Comparison of ENCODE assay signal across 8 cellular contexts in genomic region chr2:219571311-219572236, GRCh38. TPM values are rescaled to one million over a fixed set of nuclear protein-coding genes. Genes with fewer than 3 reads are reported as not detected.
DNase-seq lines count a peak whose midpoint lies in the region; ATAC-seq and TF ChIP-seq lines count a peak whose summit lies in the region.

TSS of gene OBSL1 (minus strand) at chr2:219571539. CDS start at chr2:219571232, 307 bp downstream.

- no peak within 1 kb of the TSS for H3K27ac Mint-ChIP-seq in activated CD4-positive, alpha-beta T cell treated with anti-CD3 and anti-CD28 coated beads, Interleukin-2, amount 10 ng/mL, durations not matched to agents 24 days and 14 days
- H3K27ac Mint-ChIP-seq in activated T-helper 1 cell treated with anti-CD3 and anti-CD28 coated beads, Interleukin-12 subunit alpha, Interleukin-12 subunit beta, Interleukin-2, Interleukin-4 antibody, amounts not matched to agents 30 ng/mL and 10 ng/mL and 1 ng/mL, durations not matched to agents 14 hours and 24 hours and 36 hours: no peak within 1 kb of the TSS

- WGBS in heart left ventricle, 4 donors: 5 to 14% (median 9%) methylated on average over 19 to 42 of the region's 42 CpGs

- no peaks in the 10 kb centered on the region for H3K4me1 Mint-ChIP-seq in activated CD4-positive, alpha-beta T cell treated with anti-CD3 and anti-CD28 coated beads, Interleukin-2, amount 10 ng/mL, durations not matched to agents 24 days and 14 days
- no peaks in the 10 kb centered on the region for H3K4me1 Mint-ChIP-seq in activated T-helper 1 cell treated with anti-CD3 and anti-CD28 coated beads, Interleukin-12 subunit alpha, Interleukin-12 subunit beta, Interleukin-2, Interleukin-4 antibody, amounts not matched to agents 30 ng/mL and 10 ng/mL and 1 ng/mL, durations not matched to agents 14 hours and 24 hours and 36 hours (ENCODE audit: low read depth)

- peak within 1 kb of the TSS; percentile 50 to 92 (median 68) for H3K4me3 ChIP-seq in heart left ventricle

- peaks cover 45% of the 10 kb centered on the region for H3K27me3 Mint-ChIP-seq in activated CD4-positive, alpha-beta T cell treated with anti-CD3 and anti-CD28 coated beads, Interleukin-2, amount 10 ng/mL, durations not matched to agents 24 days and 14 days
- peaks cover 38% of the 10 kb centered on the region for H3K27me3 Mint-ChIP-seq in activated T-helper 1 cell treated with anti-CD3 and anti-CD28 coated beads, Interleukin-12 subunit alpha, Interleukin-12 subunit beta, Interleukin-2, Interleukin-4 antibody, amounts not matched to agents 30 ng/mL and 10 ng/mL and 1 ng/mL, durations not matched to agents 14 hours and 24 hours and 36 hours (ENCODE audit: insufficient read depth)

- no peaks in the 10 kb centered on the region for H3K9me3 Mint-ChIP-seq in activated CD4-positive, alpha-beta T cell treated with anti-CD3 and anti-CD28 coated beads, Interleukin-2, amount 10 ng/mL, durations not matched to agents 24 days and 14 days
- H3K9me3 Mint-ChIP-seq in activated T-helper 1 cell treated with anti-CD3 and anti-CD28 coated beads, Interleukin-12 subunit alpha, Interleukin-12 subunit beta, Interleukin-2, Interleukin-4 antibody, amounts not matched to agents 30 ng/mL and 10 ng/mL and 1 ng/mL, durations not matched to agents 14 hours and 24 hours and 36 hours: no peaks in the 10 kb centered on the region

- ATAC-seq in heart left ventricle: peak; percentile 83 to 91 (median 84)
- ATAC-seq in omental fat pad (ENCODE audit: low FRiP score): peak; percentile 52

- peaks cover 0 to 30% (median 0%) of the 10 kb centered on the region in 9 donors for H3K27me3 ChIP-seq in heart left ventricle

- intact Hi-C loops in activated CD4-positive, alpha-beta T cell treated with anti-CD3 and anti-CD28 coated beads, Interleukin-2, amount 10 ng/mL, durations not matched to agents 24 days and 14 days (cut with micrococcal nuclease): no loop called here
- intact Hi-C loops in heart left ventricle (cut with DNase I): loop anchor here in 4 of 10 donors (1.0 to 5.0 kb wide), 5 partner anchors 25 to 61 kb away; partner anchors contain the start of genes STK11IP (in 2 of the 4) and SLC4A3 (in 1 of the 4)
- intact Hi-C loops in activated T-helper 1 cell treated with anti-CD3 and anti-CD28 coated beads, Interleukin-12 subunit alpha, Interleukin-12 subunit beta, Interleukin-2, Interleukin-4 antibody, amounts not matched to agents 30 ng/mL and 10 ng/mL and 1 ng/mL, durations not matched to agents 14 hours and 24 hours and 36 hours (cut with micrococcal nuclease): no loop called here

- peak within 1 kb of the TSS; percentile 71 to 96 (median 90) for H3K27ac ChIP-seq in heart left ventricle

- peak within 1 kb of the TSS; percentile 41 for H3K4me3 Mint-ChIP-seq in activated CD4-positive, alpha-beta T cell treated with anti-CD3 and anti-CD28 coated beads, Interleukin-2, amount 10 ng/mL, durations not matched to agents 24 days and 14 days
- no peak within 1 kb of the TSS for H3K4me3 Mint-ChIP-seq in activated T-helper 1 cell treated with anti-CD3 and anti-CD28 coated beads, Interleukin-12 subunit alpha, Interleukin-12 subunit beta, Interleukin-2, Interleukin-4 antibody, amounts not matched to agents 30 ng/mL and 10 ng/mL and 1 ng/mL, durations not matched to agents 14 hours and 24 hours and 36 hours

- peak in 1 of 2 donors; percentile 39 for TF ChIP-seq POLR2A in heart left ventricle (IDR thresholded peaks at IDR 0.05)

- peaks cover 0 to 24% (median 7%) of the 10 kb centered on the region in 9 donors for H3K36me3 ChIP-seq in heart left ventricle

- no peaks in the 10 kb centered on the region for H3K36me3 Mint-ChIP-seq in activated CD4-positive, alpha-beta T cell treated with anti-CD3 and anti-CD28 coated beads, Interleukin-2, amount 10 ng/mL, durations not matched to agents 24 days and 14 days (ENCODE audit: low read depth)
- no peaks in the 10 kb centered on the region for H3K36me3 Mint-ChIP-seq in activated T-helper 1 cell treated with anti-CD3 and anti-CD28 coated beads, Interleukin-12 subunit alpha, Interleukin-12 subunit beta, Interleukin-2, Interleukin-4 antibody, amounts not matched to agents 30 ng/mL and 10 ng/mL and 1 ng/mL, durations not matched to agents 14 hours and 24 hours and 36 hours (ENCODE audit: low read depth)

- TF ChIP-seq CTCF in heart left ventricle (IDR thresholded peaks at IDR 0.05) (peak in 1 of 12 donors; percentile 15), omental fat pad (IDR thresholded peaks at IDR 0.05) (no peak)

- no peaks in the 10 kb centered on the region for H3K9me3 ChIP-seq in heart left ventricle

- no peak for DNase-seq in activated CD4-positive, alpha-beta T cell treated with anti-CD3 and anti-CD28 coated beads, Interleukin-2, amount 10 ng/mL, durations not matched to agents 24 days and 14 days
- DNase-seq in activated CD4-positive, alpha-beta T cell treated with anti-CD3 and anti-CD28 coated beads for 4 hours: no peak
- peak; percentile 73 for DNase-seq in NCI-H2196 treated with DMSO at 0.1 percent for 48 hours (lab: John Stamatoyannopoulos, UW; ENCODE audit: unreplicated experiment)
- DNase-seq in amniotic stem cell (lab: John Stamatoyannopoulos, UW): peak; percentile 25
- peak; percentile 83 to 93 (median 91) for DNase-seq in heart left ventricle
- no peak for DNase-seq in omental fat pad (ENCODE audit: low spot score)
- DNase-seq in NCI-H187 treated with DMSO at 0.1 percent for 48 hours (lab: John Stamatoyannopoulos, UW): no peak
- DNase-seq in activated T-helper 1 cell treated with anti-CD3 and anti-CD28 coated beads, Interleukin-12 subunit alpha, Interleukin-12 subunit beta, Interleukin-2, Interleukin-4 antibody, amounts not matched to agents 30 ng/mL and 10 ng/mL and 1 ng/mL, durations not matched to agents 14 hours and 24 hours and 36 hours (ENCODE audit: low spot score): no peak

- peaks cover 0 to 33% (median 10%) of the 10 kb centered on the region in 12 donors for H3K4me1 ChIP-seq in heart left ventricle

RNA-seq across cellular contexts. Expression of gene OBSL1, which starts in this region (rescaled TPM):
- 0.26 and 0.47 TPM in 2 replicates for total RNA-seq in activated CD4-positive, alpha-beta T cell treated with anti-CD3 and anti-CD28 coated beads, Interleukin-2, amount 10 ng/mL, durations not matched to agents 24 days and 14 days
- total RNA-seq in heart left ventricle (100 to 1,000 TPM; 149 to 230 (median 178) TPM), omental fat pad (100 to 1,000 TPM in 2 of 4 donors, 10 to 100 TPM in 2; 68.6 to 117 (median 88.7) TPM)
- 100 to 1,000 TPM in 1 of 2 donors, 10 to 100 TPM in 1; 88.1 to 177 TPM for polyA plus RNA-seq in heart left ventricle
- total RNA-seq in activated T-helper 1 cell treated with anti-CD3 and anti-CD28 coated beads, Interleukin-12 subunit alpha, Interleukin-12 subunit beta, Interleukin-2, Interleukin-4 antibody, amounts not matched to agents 30 ng/mL and 10 ng/mL and 1 ng/mL, durations not matched to agents 14 hours and 24 hours and 36 hours: 0.21 and 0.24 TPM in 2 replicates

Comparison
In these comparisons a context has a peak if more than half of its experiments do, and no peak if none do; other contexts are left out.
1. RNA of gene OBSL1 (total RNA-seq): 149 to 230 TPM in heart left ventricle and 68.6 to 117 TPM in omental fat pad; 0.26 to 0.47 TPM in activated CD4-positive, alpha-beta T cell treated with anti-CD3 and anti-CD28 coated beads, Interleukin-2, amount 10 ng/mL, durations not matched to agents 24 days and 14 days and 0.21 to 0.24 TPM in activated T-helper 1 cell treated with anti-CD3 and anti-CD28 coated beads, Interleukin-12 subunit alpha, Interleukin-12 subunit beta, Interleukin-2, Interleukin-4 antibody, amounts not matched to agents 30 ng/mL and 10 ng/mL and 1 ng/mL, durations not matched to agents 14 hours and 24 hours and 36 hours; every median in the first group is over 10 times any median in the second.
2. DNase-seq: peak in NCI-H2196 treated with DMSO at 0.1 percent for 48 hours (single experiment), amniotic stem cell (single experiment) and heart left ventricle (5 of 5); none in activated CD4-positive, alpha-beta T cell treated with anti-CD3 and anti-CD28 coated beads, Interleukin-2, amount 10 ng/mL, durations not matched to agents 24 days and 14 days (single experiment), activated CD4-positive, alpha-beta T cell treated with anti-CD3 and anti-CD28 coated beads for 4 hours (0 of 2), omental fat pad (single experiment), NCI-H187 treated with DMSO at 0.1 percent for 48 hours (single experiment) and activated T-helper 1 cell treated with anti-CD3 and anti-CD28 coated beads, Interleukin-12 subunit alpha, Interleukin-12 subunit beta, Interleukin-2, Interleukin-4 antibody, amounts not matched to agents 30 ng/mL and 10 ng/mL and 1 ng/mL, durations not matched to agents 14 hours and 24 hours and 36 hours (single experiment).